In the genomic region with DNA sequence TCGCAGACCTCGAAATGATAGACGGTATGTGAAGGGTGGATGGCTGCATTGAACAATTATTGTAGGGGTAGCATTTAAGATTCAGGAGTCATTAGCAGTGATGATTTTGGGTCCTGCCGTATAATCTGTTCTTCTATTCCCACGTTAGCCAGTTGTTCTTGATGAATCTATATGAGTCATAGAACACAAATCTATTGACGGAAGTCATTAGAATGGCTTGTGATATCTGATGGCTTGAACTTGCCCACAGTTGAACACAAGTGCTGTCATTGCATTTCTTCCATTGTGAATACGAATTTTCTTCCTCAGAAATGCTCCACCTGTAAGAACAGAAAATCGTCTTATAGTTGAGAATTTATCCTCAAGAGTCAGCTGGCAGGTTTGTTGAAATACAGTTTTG, we compare ENCODE assay signal across 10 cellular contexts. TPM values are rescaled to one million over a fixed set of nuclear protein-coding genes. Genes with fewer than 3 reads are reported as not detected.
A peak's percentile ranks its signal among the peaks of the same experiment; 100 is the strongest.
DNase-seq lines count a peak whose midpoint lies in the region; ATAC-seq and TF ChIP-seq lines count a peak whose summit lies in the region.
"Had no signal": no experiment of that assay in that cellular context is flagged by ENCODE, and none has a peak within 500 bp of the region (broad histone marks: within the 10 kb centered on the region; RNA-seq: fewer than 3 reads in every experiment).

No MANE protein-coding gene starts in this region.

- no peak overlapping the region for H3K27ac ChIP-seq in Karpas-422 (ENCODE audit: low read length)
- peak overlapping the region in 1 of 2 donors; percentile 98 for H3K27ac ChIP-seq in coronary artery
- H3K27ac ChIP-seq in muscle layer of duodenum (ENCODE audit: low read length) = no peak overlapping the region

- H4K20me1 ChIP-seq in Karpas-422 (ENCODE audit: insufficient read depth, low read depth, low read length) = peaks cover 46% of the 10 kb centered on the region

- peaks cover 18% of the 10 kb centered on the region for H3K4me1 ChIP-seq in Karpas-422 (ENCODE audit: low read length)
- H3K4me1 ChIP-seq in muscle layer of duodenum (ENCODE audit: control insufficient read depth in 1 of 2, insufficient read depth in 2 of 2, low read length in 2 of 2) = peaks cover 11 to 56% of the 10 kb centered on the region in 2 donors

- H3K36me3 ChIP-seq in Karpas-422 (ENCODE audit: insufficient read depth, low read length) = peaks cover 61% of the 10 kb centered on the region
- H3K36me3 ChIP-seq in muscle layer of duodenum (ENCODE audit: control insufficient read depth in 1 of 2, insufficient read depth in 2 of 2, low read length in 2 of 2) = peaks cover 56 to 65% of the 10 kb centered on the region in 2 donors
- H3K36me3 ChIP-seq: ovary had no signal

- H3K9me2 ChIP-seq in Karpas-422 (replicated peaks; ENCODE audit: insufficient read depth, low read length) = no peaks in the 10 kb centered on the region

- no peak overlapping the region for H3K9ac ChIP-seq in Karpas-422 (ENCODE audit: low read length)

- no peaks in the 10 kb centered on the region for H3K27me3 ChIP-seq in Karpas-422 (ENCODE audit: low read length)
- H3K27me3 ChIP-seq in muscle layer of duodenum (ENCODE audit: low read depth, low read length) = no peaks in the 10 kb centered on the region
- H3K27me3 ChIP-seq: ovary had no signal

- peak overlapping the region; percentile 98 for H3K4me2 ChIP-seq in Karpas-422 (ENCODE audit: low read depth, low read length, poor library complexity, severe bottlenecking)

- DNase-seq in AG10803 (ENCODE audit: low read depth) (no peak), Karpas-422 (no peak), coronary artery (ENCODE audit: low spot score) (no peak), erythroblast (lab: John Stamatoyannopoulos, UW) (no peak), AML-193 (lab: John Stamatoyannopoulos, UW) (no peak)
- DNase-seq: ovary had no signal

- TF ChIP-seq CTCF in AG10803 (conservative IDR thresholded peaks at IDR 0.05; ENCODE audit: low read length) = no peak
- no peak for TF ChIP-seq CTCF in coronary artery (IDR thresholded peaks at IDR 0.05)

- no peak for TF ChIP-seq POLR2A in erythroblast (IDR thresholded peaks at IDR 0.05; ENCODE audit: low read length)

- no peak for ATAC-seq in GM18870 (IDR thresholded peaks at IDR 0.05; ENCODE audit: unreplicated experiment)
- ATAC-seq in activated CD4-positive, CD25-positive, alpha-beta regulatory T cell treated with anti-CD3 and anti-CD28 coated beads, Interleukin-2, amount 50 U/mL, for 24 hours = no peak

- peaks cover 50% of the 10 kb centered on the region for H3K79me2 ChIP-seq in Karpas-422 (ENCODE audit: low read length)

- H3K4me3 ChIP-seq in AG10803 (ENCODE audit: low read length) (peak overlapping the region; percentile 99), Karpas-422 (ENCODE audit: low read length) (peak overlapping the region; percentile 93; the same call in 1 of the 2 replicates), coronary artery (peak overlapping the region; percentile 89), muscle layer of duodenum (ENCODE audit: low read depth in 1 of 2, low read length in 2 of 2) (peak overlapping the region; percentile 82 to 99)

- H2AFZ ChIP-seq in Karpas-422 (ENCODE audit: low read length) = no peak overlapping the region

- H3K9me3 ChIP-seq in Karpas-422 (ENCODE audit: low read length) (no peaks in the 10 kb centered on the region), muscle layer of duodenum (ENCODE audit: control insufficient read depth in 1 of 2, low read length in 2 of 2) (no peaks in the 10 kb centered on the region)
- H3K9me3 ChIP-seq: ovary had no signal

RNA-seq across cellular contexts. Expression of a gene that starts 1.9 kb away (rescaled TPM):
- 292 and 379 TPM in 2 replicates for total RNA-seq in Karpas-422 (2014; rRNA removed; shearing (Covaris generic); ENCODE audit: low replicate concordance)

RNA-seq across cellular contexts. Expression of a gene that starts 28.2 kb away (rescaled TPM):
- not detected in 2 replicates for total RNA-seq in Karpas-422 (2014; rRNA removed; shearing (Covaris generic); ENCODE audit: low replicate concordance)
- total RNA-seq: activated CD8-positive, alpha-beta memory T cell treated with anti-CD3 and anti-CD28 coated beads for 36 hours; ovary had no signal
